Comparison of ENCODE assay signal across 24 cellular contexts in the genomic region with DNA sequence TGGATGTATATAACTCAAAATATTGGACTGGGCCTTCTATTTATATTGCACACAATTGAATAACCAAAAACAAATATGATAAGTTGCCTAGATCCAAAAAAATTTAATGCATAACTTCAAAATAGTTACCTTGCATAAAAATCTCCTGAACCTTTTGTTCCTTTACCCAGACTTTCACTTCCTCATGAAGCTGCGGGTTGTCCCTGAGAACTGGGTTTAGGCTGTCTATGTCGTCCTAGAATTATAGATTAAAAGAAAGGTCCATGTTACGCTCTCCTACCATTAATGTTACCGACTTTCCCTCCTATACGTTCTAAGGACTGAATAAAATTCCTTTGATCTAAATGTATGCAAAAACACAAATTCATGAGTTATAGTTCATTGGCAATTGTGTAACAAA.
A peak's percentile ranks its signal among the peaks of the same experiment; 100 is the strongest.
DNase-seq lines count a peak whose midpoint lies in the region; ATAC-seq and TF ChIP-seq lines count a peak whose summit lies in the region.
"Had no signal": no experiment of that assay in that cellular context is flagged by ENCODE, and none has a peak within 500 bp of the region (broad histone marks: within the 10 kb centered on the region; RNA-seq: fewer than 3 reads in every experiment).

No MANE protein-coding gene starts in this region.

- 0 out of 2 replicates have a peak, but pooled peaks cover 4% of the 10 kb centered on the region for H3F3A ChIP-seq in GM23338 (replicated peaks; ENCODE audit: low read depth)
- H3F3A ChIP-seq in OCI-LY1 (ENCODE audit: insufficient read depth, low read length) = no peaks in the 10 kb centered on the region; the same call in 1 of the 2 replicates

- H3K9ac ChIP-seq in OCI-LY1 (ENCODE audit: low read length) = no peak overlapping the region

- no peak overlapping the region for H3K4me3 ChIP-seq in GM23338
- no peak overlapping the region for H3K4me3 ChIP-seq in OCI-LY1 (ENCODE audit: low read depth, low read length, poor library complexity, severe bottlenecking)
- H3K4me3 ChIP-seq: breast epithelium, coronary artery, lower lobe of right lung had no signal

- H3K27me3 Mint-ChIP-seq in CD4-positive, alpha-beta T cell = no peaks in the 10 kb centered on the region
- H3K27me3 Mint-ChIP-seq in GM23338 (ENCODE audit: insufficient read depth, low read depth, poor library complexity) (peaks cover 14% of the 10 kb centered on the region), endothelial cell (ENCODE audit: unreplicated experiment) (no peaks in the 10 kb centered on the region), osteocyte (ENCODE audit: unreplicated experiment) (no peaks in the 10 kb centered on the region)
- H3K27me3 Mint-ChIP-seq: activated CD4-positive, alpha-beta T cell treated with anti-CD3 and anti-CD28 coated beads, Interleukin-2, amount 10 ng/mL, durations not matched to agents 7 days and 5 days had no signal

- H2AFZ ChIP-seq in GM23338 = no peak overlapping the region
- H2AFZ ChIP-seq in OCI-LY1 (ENCODE audit: low read length) = no peak overlapping the region

- no peak for TF ChIP-seq CTCF in CD4-positive, alpha-beta T cell (IDR thresholded peaks at IDR 0.05)
- TF ChIP-seq CTCF in GM23338 (conservative IDR thresholded peaks at IDR 0.05; ENCODE audit: low read depth in 2 of 2) (no peak), OCI-LY1 (IDR thresholded peaks at IDR 0.05; ENCODE audit: low read length) (no peak), endothelial cell (IDR thresholded peaks at IDR 0.05; ENCODE audit: unreplicated experiment) (no peak), osteocyte (IDR thresholded peaks at IDR 0.05) (no peak)

- H3K36me3 ChIP-seq in GM23338 (ENCODE audit: insufficient read depth) (peaks cover 20% of the 10 kb centered on the region), OCI-LY1 (ENCODE audit: insufficient read depth, low read length) (peaks cover 28% of the 10 kb centered on the region)
- H3K36me3 ChIP-seq: breast epithelium had no signal

- peaks cover 78% of the 10 kb centered on the region for H4K20me1 ChIP-seq in GM23338 (replicated peaks; ENCODE audit: insufficient read depth)
- H4K20me1 ChIP-seq in OCI-LY1 (ENCODE audit: insufficient read depth, low read length) = no peaks in the 10 kb centered on the region

- H3K4me1 Mint-ChIP-seq in CD4-positive, alpha-beta T cell (ENCODE audit: low read depth) = peaks cover 68% of the 10 kb centered on the region
- H3K4me1 Mint-ChIP-seq in GM23338 (peaks cover 21% of the 10 kb centered on the region; the same call in 2 of the 3 replicates), endothelial cell (ENCODE audit: unreplicated experiment) (peaks cover 7% of the 10 kb centered on the region), osteocyte (ENCODE audit: unreplicated experiment) (peaks cover 19% of the 10 kb centered on the region)

- no peak for DNase-seq in CD4-positive, alpha-beta T cell
- DNase-seq in GM23338 (ENCODE audit: low spot score) (no peak), endothelial cell (ENCODE audit: low spot score) (no peak), osteocyte (ENCODE audit: extremely low spot score, unreplicated experiment) (no peak)
- no peak for DNase-seq in activated CD4-positive, CD25-positive, alpha-beta regulatory T cell (lab: John Stamatoyannopoulos, UW)
- no peak for DNase-seq in activated CD8-positive, alpha-beta memory T cell treated with anti-CD3 and anti-CD28 coated beads, Interleukin-2, amount 50 U/mL, for 48 hours
- DNase-seq: activated CD4-positive, alpha-beta T cell treated with anti-CD3 and anti-CD28 coated beads, Interleukin-2, amount 10 ng/mL, durations not matched to agents 7 days and 5 days; activated effector memory CD4-positive, alpha-beta T cell treated with anti-CD3 and anti-CD28 coated beads, Interleukin-2, amount 50 U/mL, for 16 hours; DND-41; HFFc6; KBM-7; kidney; lower lobe of right lung; NCI-H1092; NCI-H2081 treated with DMSO at 0.1 percent for 48 hours; NCI-H446; NK-92 treated with Interleukin-12 subunit alpha and Interleukin-12 subunit beta, amount 100 ng/mL, for 24 hours; retina; stimulated activated CD4-positive, alpha-beta T cell treated with anti-CD3 and anti-CD28 coated beads, Interleukin-4, amount 100 ng/mL, for 1 hour; trophoblast cell had no signal

- H3K4me2 ChIP-seq in GM23338 = 0 out of 2 replicates have a peak overlapping the region, but pooled peaks have one; percentile 7
- H3K4me2 ChIP-seq in OCI-LY1 (ENCODE audit: low read length) = no peak overlapping the region

- H3K9me3 ChIP-seq in CD4-positive, alpha-beta T cell (ENCODE audit: control insufficient read depth, low read length) = no peaks in the 10 kb centered on the region
- no peaks in the 10 kb centered on the region for H3K9me3 ChIP-seq in OCI-LY1 (ENCODE audit: low read length)
- H3K9me3 ChIP-seq: breast epithelium, lower lobe of right lung had no signal

- peak overlapping the region; percentile 11 for H3K27ac Mint-ChIP-seq in CD4-positive, alpha-beta T cell
- no peak overlapping the region for H3K27ac Mint-ChIP-seq in GM23338
- no peak overlapping the region for H3K27ac Mint-ChIP-seq in endothelial cell (ENCODE audit: unreplicated experiment)
- no peak overlapping the region for H3K27ac Mint-ChIP-seq in osteocyte (ENCODE audit: unreplicated experiment)
- H3K27ac Mint-ChIP-seq: activated CD4-positive, alpha-beta T cell treated with anti-CD3 and anti-CD28 coated beads, Interleukin-2, amount 10 ng/mL, durations not matched to agents 7 days and 5 days; HFFc6 had no signal

- H3K4me1 ChIP-seq in GM23338 (ENCODE audit: insufficient read depth) (peaks cover 39% of the 10 kb centered on the region), OCI-LY1 (ENCODE audit: insufficient read depth, low read length, severe bottlenecking) (peaks cover 26% of the 10 kb centered on the region)

- no peak for ATAC-seq in CD4-positive, alpha-beta T cell (ENCODE audit: poor library complexity)
- no peak for ATAC-seq in GM23338
- no peak for ATAC-seq in HG03045 (IDR thresholded peaks at IDR 0.05; ENCODE audit: unreplicated experiment)
- ATAC-seq: lower lobe of right lung had no signal

- intact Hi-C loops in CD4-positive, alpha-beta T cell (cut with DNase I, micrococcal nuclease) = loop anchor here (2.0 to 5.0 kb wide), 3 partner anchors 43 to 303 kb away; a partner anchor contains a TSS

- H3K9me2 ChIP-seq in GM23338 (ENCODE audit: insufficient read depth) = no peaks in the 10 kb centered on the region
- H3K9me2 ChIP-seq in OCI-LY1 (ENCODE audit: low read depth, low read length) = no peaks in the 10 kb centered on the region

- peak overlapping the region; percentile 6 for H3K4me3 Mint-ChIP-seq in CD4-positive, alpha-beta T cell
- H3K4me3 Mint-ChIP-seq in GM23338 = no peak overlapping the region
- H3K4me3 Mint-ChIP-seq in endothelial cell (ENCODE audit: unreplicated experiment) = peak overlapping the region; percentile 39
- H3K4me3 Mint-ChIP-seq in osteocyte (ENCODE audit: unreplicated experiment) = no peak overlapping the region
- H3K4me3 Mint-ChIP-seq: activated CD4-positive, alpha-beta T cell treated with anti-CD3 and anti-CD28 coated beads, Interleukin-2, amount 10 ng/mL, durations not matched to agents 7 days and 5 days; HFFc6 had no signal

- H3K36me3 Mint-ChIP-seq in CD4-positive, alpha-beta T cell (ENCODE audit: low read depth) = peaks cover 23% of the 10 kb centered on the region
- peaks cover 22% of the 10 kb centered on the region for H3K36me3 Mint-ChIP-seq in GM23338 (ENCODE audit: low read depth)
- peaks cover 3% of the 10 kb centered on the region for H3K36me3 Mint-ChIP-seq in endothelial cell (ENCODE audit: low read depth, unreplicated experiment)
- H3K36me3 Mint-ChIP-seq in osteocyte (ENCODE audit: unreplicated experiment) = peaks cover 20% of the 10 kb centered on the region

- no peaks in the 10 kb centered on the region for H3K9me3 Mint-ChIP-seq in CD4-positive, alpha-beta T cell
- H3K9me3 Mint-ChIP-seq in GM23338 (no peaks in the 10 kb centered on the region; the same call in 2 of the 3 replicates), endothelial cell (ENCODE audit: unreplicated experiment) (no peaks in the 10 kb centered on the region), osteocyte (ENCODE audit: unreplicated experiment) (peaks cover 6% of the 10 kb centered on the region)
- H3K9me3 Mint-ChIP-seq: activated CD4-positive, alpha-beta T cell treated with anti-CD3 and anti-CD28 coated beads, Interleukin-2, amount 10 ng/mL, durations not matched to agents 7 days and 5 days; HFFc6 had no signal

- H3K79me2 ChIP-seq in GM23338 (replicated peaks; ENCODE audit: insufficient read depth) (peaks cover 99% of the 10 kb centered on the region), OCI-LY1 (ENCODE audit: insufficient read depth, low read length) (peaks cover 47% of the 10 kb centered on the region)

- no peaks in the 10 kb centered on the region for H3K27me3 ChIP-seq in CD4-positive, alpha-beta T cell (ENCODE audit: control insufficient read depth, insufficient read depth, low read length)
- H3K27me3 ChIP-seq in GM23338 (ENCODE audit: insufficient read depth) = no peaks in the 10 kb centered on the region
- H3K27me3 ChIP-seq in OCI-LY1 (ENCODE audit: insufficient read depth, low read length) = no peaks in the 10 kb centered on the region
- H3K27me3 ChIP-seq: breast epithelium had no signal

- CTCF ChIA-PET in CD4-positive, alpha-beta T cell (lab: Charles Lee) = no interaction called here

- POLR2A ChIA-PET in CD4-positive, alpha-beta T cell (lab: Charles Lee) = no interaction called here

- H3K27ac ChIP-seq in CD4-positive, alpha-beta T cell (ENCODE audit: low read depth, low read length) = no peak overlapping the region
- no peak overlapping the region for H3K27ac ChIP-seq in GM23338 (ENCODE audit: low read depth)
- H3K27ac ChIP-seq in OCI-LY1 (ENCODE audit: low read depth, low read length, poor library complexity, severe bottlenecking) = peak overlapping the region; percentile 26
- H3K27ac ChIP-seq: breast epithelium, coronary artery, lower lobe of right lung had no signal

TF ChIP-seq in GM23338, 12 proteins besides CTCF, POLR2A, EP300 and RAD21:
- no peak for TF ChIP-seq JUNB (IDR thresholded peaks at IDR 0.05; ENCODE audit: unreplicated experiment)

Comparison
In these comparisons a context has a peak if more than half of its experiments do, and no peak if none do; other contexts are left out.
1. H3K4me3 Mint-ChIP-seq: peak in CD4-positive, alpha-beta T cell (single experiment) and endothelial cell (single experiment); none in GM23338 (single experiment) and osteocyte (single experiment).